8 cellular contexts compared by ENCODE assay signal in genomic region chr12:6285063-6285477, GRCh38. TPM values are rescaled to one million over a fixed set of nuclear protein-coding genes. Genes with fewer than 3 reads are reported as not detected.
DNase-seq lines count a peak whose midpoint lies in the region; ATAC-seq and TF ChIP-seq lines count a peak whose summit lies in the region.

No MANE protein-coding gene starts in this region.

- peaks cover 19% of the 10 kb centered on the region for H3K27me3 Mint-ChIP-seq in activated naive CD8-positive, alpha-beta T cell treated with anti-CD3 and anti-CD28 coated beads, Interleukin-2, amount 50 U/mL, for 24 hours

- no peak for TF ChIP-seq POLR2A in NB4 (IDR thresholded peaks at IDR 0.05; ENCODE audit: extremely low read depth, insufficient read length)

- no peaks in the 10 kb centered on the region for H3K4me1 ChIP-seq in A673 (ENCODE audit: insufficient read depth, low read length, poor library complexity, severe bottlenecking)

- H3K4me3 ChIP-seq in A673 (ENCODE audit: low read depth, low read length, poor library complexity, severe bottlenecking) (no peak overlapping the region), NB4 (ENCODE audit: low read depth, low read length) (no peak overlapping the region)

- DNase-seq in A673 (ENCODE audit: low spot score) (peak; percentile 82), NB4 (ENCODE audit: low read depth) (peak; percentile 77), T follicular helper cell (ENCODE audit: low read depth) (peak; percentile 49), left cardiac atrium (no peak), sciatic nerve (ENCODE audit: low spot score) (no peak)
- DNase-seq in activated naive CD8-positive, alpha-beta T cell treated with anti-CD3 and anti-CD28 coated beads, Interleukin-2, amount 50 U/mL, for 24 hours: peak; percentile 65

- H3K27ac ChIP-seq in A673 (ENCODE audit: low read depth, low read length, poor library complexity, severe bottlenecking): no peak overlapping the region

- CTCF ChIA-PET in A673 (lab: Charles Lee): interaction anchor here (0.6 to 1.0 kb wide), 5 partner anchors 88 to 231 kb away, joined by 3 to 21 read pairs (median 4); no protein-coding TSS in a partner anchor

- intact Hi-C loops in A673 (cut with micrococcal nuclease; ENCODE audit: unreplicated experiment): loop anchor here (1.0 kb wide), 2 partner anchors 90 to 222 kb away; no protein-coding TSS in a partner anchor
- intact Hi-C loops in left cardiac atrium (cut with DNase I): loop anchor here in 1 of 2 donors (1.0 to 2.0 kb wide), 2 partner anchors 90 to 222 kb away; no protein-coding TSS in a partner anchor
- intact Hi-C loops in sciatic nerve (cut with DNase I): loop anchor here (10.0 kb wide), 2 partner anchors 220 to 300 kb away; no protein-coding TSS in a partner anchor

- H3K27ac Mint-ChIP-seq in activated naive CD8-positive, alpha-beta T cell treated with anti-CD3 and anti-CD28 coated beads, Interleukin-2, amount 50 U/mL, for 24 hours: no peak overlapping the region

- TF ChIP-seq CTCF in A673 (conservative IDR thresholded peaks at IDR 0.05; ENCODE audit: low read depth, low read length): peak; percentile 93
- TF ChIP-seq CTCF in NB4 (IDR thresholded peaks at IDR 0.05; ENCODE audit: low read depth, low read length): peak; percentile 69

- H3K36me3 ChIP-seq in A673 (ENCODE audit: insufficient read depth, low read length, poor library complexity, severe bottlenecking): no peaks in the 10 kb centered on the region

- H3K9me3 ChIP-seq in A673 (ENCODE audit: low read depth, low read length, poor library complexity, severe bottlenecking): no peaks in the 10 kb centered on the region

- POLR2A ChIA-PET in A673 (lab: Charles Lee; ENCODE audit: low non-redundant PET): no interaction called here

- H3K4me3 Mint-ChIP-seq in activated naive CD8-positive, alpha-beta T cell treated with anti-CD3 and anti-CD28 coated beads, Interleukin-2, amount 50 U/mL, for 24 hours: no peak overlapping the region

- H3K9me3 Mint-ChIP-seq in activated naive CD8-positive, alpha-beta T cell treated with anti-CD3 and anti-CD28 coated beads, Interleukin-2, amount 50 U/mL, for 24 hours: no peaks in the 10 kb centered on the region

- ATAC-seq in GM18511 (IDR thresholded peaks at IDR 0.05; ENCODE audit: unreplicated experiment) (peak; percentile 55), left cardiac atrium (peak; percentile 77 to 95), sciatic nerve (peak; percentile 88), HG02840 (IDR thresholded peaks at IDR 0.05; ENCODE audit: low FRiP score, unreplicated experiment) (no peak)
- ATAC-seq in activated naive CD8-positive, alpha-beta T cell treated with anti-CD3 and anti-CD28 coated beads, Interleukin-2, amount 50 U/mL, for 24 hours: peak; percentile 74

- H3K36me3 Mint-ChIP-seq in activated naive CD8-positive, alpha-beta T cell treated with anti-CD3 and anti-CD28 coated beads, Interleukin-2, amount 50 U/mL, for 24 hours (ENCODE audit: low read depth): no peaks in the 10 kb centered on the region

- H3K27me3 ChIP-seq in A673 (replicated peaks; ENCODE audit: insufficient read depth, low read depth, low read length, poor library complexity): no peaks in the 10 kb centered on the region

- peaks cover 4% of the 10 kb centered on the region for H3K4me1 Mint-ChIP-seq in activated naive CD8-positive, alpha-beta T cell treated with anti-CD3 and anti-CD28 coated beads, Interleukin-2, amount 50 U/mL, for 24 hours

- no TSS peak for BruUV-seq in A673 (replicated peaks; lab: Mats Ljungman, UMichigan)

RNA-seq across cellular contexts. Expression of gene PLEKHG6, which starts 25.4 kb away (rescaled TPM):
- total RNA-seq in A673 (2021): 1.0 TPM in 1 of 2 replicates, not detected in the other
- 1 to 10 TPM; 5.0 to 6.8 TPM for total RNA-seq in left cardiac atrium
- 5.2 TPM for total RNA-seq in sciatic nerve

RNA-seq across cellular contexts. Expression of gene TNFRSF1A, which starts 56.8 kb away (rescaled TPM):
- total RNA-seq in A673 (2021) (82.6 and 91.5 TPM in 2 replicates), left cardiac atrium (100 to 1,000 TPM in 1 of 2 donors, 10 to 100 TPM in 1; 89.6 to 117 TPM), sciatic nerve (215 TPM)

Comparison
In these comparisons a context has a peak if more than half of its experiments do, and no peak if none do; other contexts are left out.
1. DNase-seq: peak in A673 (single experiment), NB4 (single experiment), T follicular helper cell (single experiment) and activated naive CD8-positive, alpha-beta T cell treated with anti-CD3 and anti-CD28 coated beads, Interleukin-2, amount 50 U/mL, for 24 hours (single experiment); none in left cardiac atrium (single experiment) and sciatic nerve (single experiment).